22 cellular contexts compared by ENCODE assay signal in genomic region chr12:5571115-5571514, GRCh38.
"Had no signal": no experiment of that assay in that cellular context is flagged by ENCODE, and none has a peak within 500 bp of the region (broad histone marks: within the 10 kb centered on the region; RNA-seq: fewer than 3 reads in every experiment).

No MANE protein-coding gene starts in this region.

- H3K27ac ChIP-seq: neutrophil, pancreas, psoas muscle, right lobe of liver, stomach had no signal

- H3K9me3 ChIP-seq: heart left ventricle, neutrophil, pancreas, psoas muscle, right lobe of liver, stomach had no signal

- DNase-seq: activated CD4-positive, alpha-beta memory T cell treated with anti-CD3 and anti-CD28 coated beads, Interleukin-2, amount 10 ng/mL, durations not matched to agents 7 days and 5 days; activated CD4-positive, alpha-beta T cell treated with anti-CD3 and anti-CD28 coated beads for 48 hours; activated CD8-positive, alpha-beta memory T cell treated with anti-CD3 and anti-CD28 coated beads, Interleukin-2, amount 10 ng/mL, durations not matched to agents 7 days and 5 days; activated effector memory CD4-positive, alpha-beta T cell treated with anti-CD3 and anti-CD28 coated beads, Interleukin-2, amount 50 U/mL, for 16 hours; activated naive CD4-positive, alpha-beta T cell treated with anti-CD3 and anti-CD28 coated beads, Interleukin-2, amount 10 ng/mL, durations not matched to agents 7 days and 5 days; activated T-cell treated with anti-CD3 and anti-CD28 coated beads for 4 hours; amygdala; cerebellar nuclear complex; cortex of kidney; endodermal cell; mammary epithelial cell; natural killer cell; pancreas; psoas muscle; right lobe of liver; stimulated activated CD4-positive, alpha-beta T cell treated with anti-CD3 and anti-CD28 coated beads, Interleukin-15, amount 100 ng/mL, for 24 hours; stomach had no signal

- H3K4me1 ChIP-seq: pancreas, psoas muscle, right lobe of liver had no signal

- H3K4me2 ChIP-seq: smooth muscle cell had no signal

- ATAC-seq: activated CD8-positive, alpha-beta memory T cell treated with anti-CD3 and anti-CD28 coated beads, Interleukin-2, amount 10 ng/mL, durations not matched to agents 7 days and 5 days; left lobe of liver; natural killer cell; pancreas; stimulated activated memory B cell treated with anti-CD40 and anti-IgM and Interleukin-4, amounts not matched to agents 10 μg/mL and 1 μg/mL and 100 μg/mL, for 72 hours had no signal

- H3K27me3 ChIP-seq: right lobe of liver had no signal

- H3K36me3 ChIP-seq: heart left ventricle, neutrophil, pancreas, right lobe of liver, stomach had no signal

- H3K4me3 ChIP-seq: heart left ventricle, pancreas, psoas muscle, right lobe of liver, smooth muscle cell, stomach had no signal
